In the genomic region with DNA sequence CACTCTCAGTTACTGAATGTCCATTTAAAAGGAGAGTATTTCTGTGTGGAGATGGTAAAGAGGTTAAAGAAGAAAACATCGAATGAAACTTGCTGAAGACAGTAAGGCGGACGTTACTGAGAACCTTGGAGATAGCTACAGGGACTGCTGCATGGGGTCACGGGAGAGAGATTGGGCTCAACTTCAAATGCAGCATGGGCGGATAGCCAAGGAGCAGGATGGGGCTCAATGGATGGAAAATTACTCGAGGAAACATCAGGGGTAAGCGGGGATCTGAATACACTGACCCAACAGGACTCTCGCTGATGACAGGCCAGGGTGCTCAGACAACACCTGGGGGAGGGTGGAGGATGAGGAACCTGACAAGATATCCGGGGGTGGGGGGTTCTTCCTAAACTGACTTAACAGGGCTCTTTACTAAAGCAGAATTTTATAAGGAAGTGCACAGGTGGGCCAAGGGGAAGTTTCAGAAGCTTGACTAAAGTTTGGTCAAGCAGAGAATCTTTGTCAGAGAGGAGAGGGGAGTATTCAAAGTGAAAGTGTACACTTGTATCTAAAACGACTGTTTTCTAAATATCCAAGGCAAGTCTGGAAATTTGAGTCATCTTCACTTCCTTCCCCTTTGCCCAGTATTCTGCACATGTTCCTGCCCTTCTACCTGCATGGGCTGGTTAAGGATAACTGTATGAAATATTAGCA, we compare ENCODE assay signal across 9 cellular contexts. TPM values are rescaled to one million over a fixed set of nuclear protein-coding genes. Genes with fewer than 3 reads are reported as not detected.
A peak's percentile ranks its signal among the peaks of the same experiment; 100 is the strongest.
DNase-seq lines count a peak whose midpoint lies in the region; ATAC-seq, FAIRE-seq and TF ChIP-seq lines count a peak whose summit lies in the region.
"Had no signal": no experiment of that assay in that cellular context is flagged by ENCODE, and none has a peak within 500 bp of the region (broad histone marks: within the 10 kb centered on the region; RNA-seq: fewer than 3 reads in every experiment).

No MANE protein-coding gene starts in this region.

- TF ChIP-seq POLR2A in HepG2 (IDR thresholded peaks at IDR 0.05; ENCODE audit: insufficient read depth in 1 of 2, low read depth in 2 of 2, low read length in 2 of 2) = no peak

- POLR2A ChIA-PET in HepG2 (lab: Yijun Ruan, JAX) = no interaction called here

- peak; percentile 61 to 82 for ATAC-seq in activated naive CD4-positive, alpha-beta T cell treated with anti-CD3 and anti-CD28 coated beads, Interleukin-2, amount 50 U/mL, for 72 hours
- ATAC-seq in HG02884 (IDR thresholded peaks at IDR 0.05; ENCODE audit: unreplicated experiment) = peak; percentile 84
- no peak for ATAC-seq in HepG2
- no peak for ATAC-seq in effector memory CD8-positive, alpha-beta T cell (replicated peaks)

- no peak overlapping the region for H3K4me2 ChIP-seq in osteoblast (ENCODE audit: insufficient read depth, low read length)
- no peak overlapping the region for H3K4me2 ChIP-seq in HepG2 (ENCODE audit: low read depth, low read length)

- no peaks in the 10 kb centered on the region for H3K9me3 ChIP-seq in osteoblast (ENCODE audit: low read depth, low read length)
- no peaks in the 10 kb centered on the region for H3K9me3 ChIP-seq in HepG2 (ENCODE audit: low read length)

- H3K4me3 Mint-ChIP-seq in effector memory CD8-positive, alpha-beta T cell = no peak overlapping the region

- H3K4me3 ChIP-seq in osteoblast (ENCODE audit: insufficient read depth, low read length) (no peak overlapping the region), HepG2 (replicated peaks in 1 of 3; ENCODE audit: insufficient read depth in 1 of 3, low read depth in 2 of 3, low read length in 3 of 3) (no peak overlapping the region)

- CTCF ChIA-PET in HepG2 (lab: Yijun Ruan, JAX; ENCODE audit: low intra/inter-chr PET ratio, low total read pairs) = interaction anchor here (1.0 kb wide), 1 partner anchor 291 kb away, joined by 3 read pairs; no protein-coding TSS in a partner anchor

- FAIRE-seq in HepG2 (lab: Jason Lieb, UNC) = no peak
- FAIRE-seq: islet of Langerhans had no signal

- no peaks in the 10 kb centered on the region for H4K20me1 ChIP-seq in osteoblast (ENCODE audit: insufficient read depth, low read length)
- H4K20me1 ChIP-seq in HepG2 (ENCODE audit: insufficient read depth, low read length) = no peaks in the 10 kb centered on the region

- H3K27me3 Mint-ChIP-seq in effector memory CD8-positive, alpha-beta T cell = peaks cover 0 to 5% of the 10 kb centered on the region in 2 donors

- BruUV-seq in HepG2 (replicated peaks; lab: Mats Ljungman, UMichigan) = no TSS peak

- H3K27me3 ChIP-seq in osteoblast (ENCODE audit: insufficient read depth, low read length) (no peaks in the 10 kb centered on the region), HepG2 (ENCODE audit: control insufficient read depth in 1 of 2, insufficient read depth in 2 of 2, low read length in 2 of 2) (peaks cover 0 to 13% of the 10 kb centered on the region in 2 experiments; a peak in 1 of 5 replicates)

- H3K79me2 ChIP-seq in osteoblast (ENCODE audit: insufficient read depth, low read length) (no peaks in the 10 kb centered on the region), HepG2 (ENCODE audit: insufficient read depth, low read length) (no peaks in the 10 kb centered on the region)

- peaks cover 9% of the 10 kb centered on the region for H3K4me1 ChIP-seq in osteoblast (ENCODE audit: insufficient read depth, low read length)
- peaks cover 50% of the 10 kb centered on the region for H3K4me1 ChIP-seq in HepG2 (ENCODE audit: insufficient read depth, low read length)

- H3K36me3 Mint-ChIP-seq in activated naive CD4-positive, alpha-beta T cell treated with anti-CD3 and anti-CD28 coated beads, Interleukin-2, amount 50 U/mL, for 72 hours = no peaks in the 10 kb centered on the region
- H3K36me3 Mint-ChIP-seq in effector memory CD8-positive, alpha-beta T cell (ENCODE audit: insufficient read depth) = no peaks in the 10 kb centered on the region

- H3K27ac ChIP-seq in osteoblast (ENCODE audit: low read depth, low read length) (peak overlapping the region; percentile 74), HepG2 (ENCODE audit: extremely low read length, insufficient read depth, low read length) (no peak overlapping the region)

- TF ChIP-seq CTCF in osteoblast (IDR thresholded peaks at IDR 0.05; ENCODE audit: extremely low read depth, low read depth, low read length) = no peak
- no peak for TF ChIP-seq CTCF in HepG2 (CRISPR knock-in tag; IDR thresholded peaks at IDR 0.05)

- no peaks in the 10 kb centered on the region for H3K9me3 Mint-ChIP-seq in activated naive CD4-positive, alpha-beta T cell treated with anti-CD3 and anti-CD28 coated beads, Interleukin-2, amount 50 U/mL, for 72 hours
- H3K9me3 Mint-ChIP-seq in effector memory CD8-positive, alpha-beta T cell = no peaks in the 10 kb centered on the region

- H3K36me3 ChIP-seq in osteoblast (ENCODE audit: insufficient read depth, low read length) = no peaks in the 10 kb centered on the region
- no peaks in the 10 kb centered on the region for H3K36me3 ChIP-seq in HepG2 (replicated peaks in 1 of 2; ENCODE audit: control insufficient read depth in 1 of 2, insufficient read depth in 2 of 2, low read length in 2 of 2)

- intact Hi-C loops in HepG2 (cut with micrococcal nuclease; ENCODE audit: unreplicated experiment) = no loop called here

- no peak overlapping the region for H2AFZ ChIP-seq in osteoblast (ENCODE audit: low read length)
- no peak overlapping the region for H2AFZ ChIP-seq in HepG2 (ENCODE audit: low read length)

- H3K27ac Mint-ChIP-seq in activated naive CD4-positive, alpha-beta T cell treated with anti-CD3 and anti-CD28 coated beads, Interleukin-2, amount 50 U/mL, for 72 hours = peak overlapping the region; percentile 56 to 87
- H3K27ac Mint-ChIP-seq in effector memory CD8-positive, alpha-beta T cell = no peak overlapping the region

- in situ Hi-C loops in HepG2 (cut with HindIII; ENCODE audit: extremely low pct_ligation_motif_present, low pct_unique_long_range_greater_than_20kb) = loop anchor here (5.0 to 10.0 kb wide), 3 partner anchors 169 to 546 kb away; partner anchors contain the start of gene REPS1

- TF ChIP-seq RAD21 in HepG2 (CRISPR knock-in tag; IDR thresholded peaks at IDR 0.05) = no peak

- 53% methylated on average over 10 of the region's 10 CpGs for WGBS in HepG2 (ENCODE audit: low lambda C conversion rate)

- H3K4me1 Mint-ChIP-seq in effector memory CD8-positive, alpha-beta T cell (ENCODE audit: low read depth in 2 of 2) = no peaks in the 10 kb centered on the region

- no peak for DNase-seq in activated naive CD4-positive, alpha-beta T cell treated with anti-CD3 and anti-CD28 coated beads, Interleukin-2, amount 50 U/mL, for 72 hours (ENCODE audit: low spot score in 2 of 2)
- no peak for DNase-seq in activated naive CD4-positive, alpha-beta T cell (lab: John Stamatoyannopoulos, UW)
- DNase-seq in SKM-1 (lab: John Stamatoyannopoulos, UW; ENCODE audit: unreplicated experiment) (peak; percentile 11), osteoblast (ENCODE audit: insufficient read length, low spot score, missing footprints) (no peak), HepG2 (ENCODE audit: low spot score) (no peak), hypothalamus (lab: John Stamatoyannopoulos, UW) (no peak)
- DNase-seq in effector memory CD8-positive, alpha-beta T cell = no peak

- H3K9ac ChIP-seq in HepG2 (ENCODE audit: insufficient read depth, low read depth, low read length) = no peak overlapping the region

- TF ChIP-seq EP300 in HepG2 (IDR thresholded peaks at IDR 0.05; ENCODE audit: low read depth in 2 of 2, low read length in 2 of 2) = no peak
- TF ChIP-seq EP300 in HepG2 (CRISPR knock-in tag; IDR thresholded peaks at IDR 0.05; ENCODE audit: borderline replicate concordance) = no peak

RNA-seq across cellular contexts. Expression of gene ECT2L, which starts 22.8 kb away (rescaled TPM):
- not detected for total RNA-seq in activated naive CD4-positive, alpha-beta T cell treated with anti-CD3 and anti-CD28 coated beads, Interleukin-2, amount 50 U/mL, for 72 hours
- total RNA-seq in osteoblast (under 0.01 TPM in 1 of 2 replicates, not detected in the other), HepG2 (2016; rRNA removed; fragmentation: Illumina TruSeq; extraction: Trizol) (not detected in 2 replicates)
- total RNA-seq in HepG2 (2016; cell fraction: cytosol; rRNA removed; fragmentation: Illumina TruSeq; extraction: Trizol; ENCODE audit: low read depth) = 0.10 TPM in 1 of 2 replicates, not detected in the other
- total RNA-seq in HepG2 (2016; cell fraction: insoluble cytoplasmic fraction; rRNA removed; fragmentation: Illumina TruSeq; extraction: Trizol) = not detected in 2 replicates
- total RNA-seq in HepG2 (2016; cell fraction: membrane; rRNA removed; fragmentation: Illumina TruSeq; extraction: Trizol) = not detected in 2 replicates
- total RNA-seq in HepG2 (2016; cell fraction: nucleus; rRNA removed; fragmentation: Illumina TruSeq; extraction: Trizol) = not detected in 2 replicates
- polyA plus RNA-seq in HepG2 (2011; rRNA removed) = 0.05 and 0.12 TPM in 2 replicates
- polyA plus RNA-seq in HepG2 (2011; cell fraction: cytosol; rRNA removed) = not detected in 2 replicates
- polyA plus RNA-seq in HepG2 (2011; cell fraction: nucleus; rRNA removed) = 0.10 TPM in 2 replicates
- polyA plus RNA-seq in HepG2 (2012) = 0.05 and 0.08 TPM in 2 replicates
- not detected in 2 replicates for polyA plus RNA-seq in HepG2 (2016; cell fraction: cytosol; fragmentation: Illumina TruSeq; extraction: Trizol; ENCODE audit: low read depth)
- not detected in 2 replicates for polyA plus RNA-seq in HepG2 (2016; cell fraction: insoluble cytoplasmic fraction; fragmentation: Illumina TruSeq; extraction: Trizol; ENCODE audit: low read depth)
- not detected in 2 replicates for polyA plus RNA-seq in HepG2 (2016; cell fraction: membrane; fragmentation: Illumina TruSeq; extraction: Trizol; ENCODE audit: low read depth)
- polyA plus RNA-seq in HepG2 (2016; cell fraction: nucleus; fragmentation: Illumina TruSeq; extraction: Trizol; ENCODE audit: insufficient read depth, low read depth) = not detected in 2 replicates
- not detected in 2 replicates for polyA minus RNA-seq in HepG2 (2011; rRNA and poly(A)+ RNA removed; ENCODE audit: low replicate concordance)
- polyA minus RNA-seq in HepG2 (2011; cell fraction: cytosol; rRNA and poly(A)+ RNA removed) = not detected in 2 replicates
- 0.26 TPM in 1 of 2 replicates, not detected in the other for polyA minus RNA-seq in HepG2 (2011; cell fraction: nucleus; rRNA and poly(A)+ RNA removed)

RNA-seq across cellular contexts. Expression of gene CCDC28A, which starts 45.1 kb away (rescaled TPM):
- 10 to 100 TPM; 17.1 to 35.8 TPM for total RNA-seq in activated naive CD4-positive, alpha-beta T cell treated with anti-CD3 and anti-CD28 coated beads, Interleukin-2, amount 50 U/mL, for 72 hours
- 11.2 and 15.3 TPM in 2 replicates for total RNA-seq in osteoblast
- total RNA-seq in HepG2 (2016; rRNA removed; fragmentation: Illumina TruSeq; extraction: Trizol) = 15.8 and 22.8 TPM in 2 replicates
- total RNA-seq in HepG2 (2016; cell fraction: cytosol; rRNA removed; fragmentation: Illumina TruSeq; extraction: Trizol; ENCODE audit: low read depth) = 4.7 and 5.9 TPM in 2 replicates
- 15.4 and 23.4 TPM in 2 replicates for total RNA-seq in HepG2 (2016; cell fraction: insoluble cytoplasmic fraction; rRNA removed; fragmentation: Illumina TruSeq; extraction: Trizol)
- total RNA-seq in HepG2 (2016; cell fraction: membrane; rRNA removed; fragmentation: Illumina TruSeq; extraction: Trizol) = 11.1 and 13.3 TPM in 2 replicates
- total RNA-seq in HepG2 (2016; cell fraction: nucleus; rRNA removed; fragmentation: Illumina TruSeq; extraction: Trizol) = 9.0 and 9.6 TPM in 2 replicates
- polyA plus RNA-seq in HepG2 (2011; rRNA removed) = 11.1 and 15.8 TPM in 2 replicates
- polyA plus RNA-seq in HepG2 (2011; cell fraction: cytosol; rRNA removed) = 6.9 and 10.4 TPM in 2 replicates
- 4.9 and 6.7 TPM in 2 replicates for polyA plus RNA-seq in HepG2 (2011; cell fraction: nucleus; rRNA removed)
- polyA plus RNA-seq in HepG2 (2012) = 11.8 and 14.7 TPM in 2 replicates
- polyA plus RNA-seq in HepG2 (2016; cell fraction: cytosol; fragmentation: Illumina TruSeq; extraction: Trizol; ENCODE audit: low read depth) = 5.2 and 6.9 TPM in 2 replicates
- polyA plus RNA-seq in HepG2 (2016; cell fraction: insoluble cytoplasmic fraction; fragmentation: Illumina TruSeq; extraction: Trizol; ENCODE audit: low read depth) = 20.8 and 23.9 TPM in 2 replicates
- polyA plus RNA-seq in HepG2 (2016; cell fraction: membrane; fragmentation: Illumina TruSeq; extraction: Trizol; ENCODE audit: low read depth) = 9.4 and 9.8 TPM in 2 replicates
- polyA plus RNA-seq in HepG2 (2016; cell fraction: nucleus; fragmentation: Illumina TruSeq; extraction: Trizol; ENCODE audit: insufficient read depth, low read depth) = 10.5 and 12.2 TPM in 2 replicates
- polyA minus RNA-seq in HepG2 (2011; rRNA and poly(A)+ RNA removed; ENCODE audit: low replicate concordance) = 4.6 and 5.8 TPM in 2 replicates
- 4.8 and 7.3 TPM in 2 replicates for polyA minus RNA-seq in HepG2 (2011; cell fraction: cytosol; rRNA and poly(A)+ RNA removed)
- 8.2 and 9.3 TPM in 2 replicates for polyA minus RNA-seq in HepG2 (2011; cell fraction: nucleus; rRNA and poly(A)+ RNA removed)

Comparison
In these comparisons a context has a peak if more than half of its experiments do, and no peak if none do; other contexts are left out.
1. ATAC-seq: peak in activated naive CD4-positive, alpha-beta T cell treated with anti-CD3 and anti-CD28 coated beads, Interleukin-2, amount 50 U/mL, for 72 hours (2 of 2) and HG02884 (single experiment); none in HepG2 (single experiment) and effector memory CD8-positive, alpha-beta T cell (single experiment).
2. H3K27ac Mint-ChIP-seq: peak in activated naive CD4-positive, alpha-beta T cell treated with anti-CD3 and anti-CD28 coated beads, Interleukin-2, amount 50 U/mL, for 72 hours (2 of 2); none in effector memory CD8-positive, alpha-beta T cell (0 of 2).